In the genomic region with DNA sequence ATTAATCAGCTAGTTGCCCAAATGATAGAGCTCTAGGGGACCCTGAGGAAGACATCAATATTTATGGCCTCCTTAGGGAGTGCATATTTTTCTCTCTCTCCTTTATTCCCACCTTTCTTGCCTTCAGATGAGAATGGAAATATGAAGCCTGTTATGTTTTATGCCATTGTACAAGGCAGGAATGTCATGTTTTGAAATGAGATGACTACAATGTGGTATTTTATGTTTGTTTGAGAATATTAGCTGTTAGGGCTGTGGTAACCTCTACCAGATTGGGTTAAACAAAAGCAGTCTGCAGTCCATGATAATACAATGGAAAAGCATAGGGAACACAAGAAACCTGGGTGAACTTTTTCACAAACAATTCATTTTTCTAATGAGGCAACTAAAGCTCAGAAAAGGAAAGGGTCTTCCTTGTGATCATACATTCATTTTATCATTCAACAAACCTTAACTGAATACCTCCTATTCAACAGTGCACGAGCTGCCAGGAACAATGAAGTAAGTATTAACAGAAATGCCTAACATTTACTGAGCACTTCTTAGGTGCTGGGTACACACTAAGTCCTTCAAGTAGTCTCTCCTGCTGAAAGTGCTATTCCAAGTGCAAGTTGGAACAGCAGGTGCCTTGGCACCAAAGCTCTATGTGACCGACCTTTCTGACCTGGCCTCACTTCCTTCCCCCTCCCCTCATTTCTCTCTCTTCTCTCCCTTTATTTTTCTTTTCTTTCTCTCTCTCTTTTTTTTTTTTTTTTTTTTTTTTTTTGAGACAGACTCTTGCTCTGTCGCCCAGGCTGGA, we compare ENCODE assay signal across 1 cellular context.
TF ChIP-seq lines count a peak whose summit lies in the region.

No MANE protein-coding gene starts in this region.

TF ChIP-seq in IMR-90, 13 proteins besides CTCF, POLR2A, EP300 and RAD21 (continued from another document):
- TF ChIP-seq, protein P1, sequence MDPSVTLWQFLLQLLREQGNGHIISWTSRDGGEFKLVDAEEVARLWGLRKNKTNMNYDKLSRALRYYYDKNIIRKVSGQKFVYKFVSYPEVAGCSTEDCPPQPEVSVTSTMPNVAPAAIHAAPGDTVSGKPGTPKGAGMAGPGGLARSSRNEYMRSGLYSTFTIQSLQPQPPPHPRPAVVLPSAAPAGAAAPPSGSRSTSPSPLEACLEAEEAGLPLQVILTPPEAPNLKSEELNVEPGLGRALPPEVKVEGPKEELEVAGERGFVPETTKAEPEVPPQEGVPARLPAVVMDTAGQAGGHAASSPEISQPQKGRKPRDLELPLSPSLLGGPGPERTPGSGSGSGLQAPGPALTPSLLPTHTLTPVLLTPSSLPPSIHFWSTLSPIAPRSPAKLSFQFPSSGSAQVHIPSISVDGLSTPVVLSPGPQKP (IDR thresholded peaks at IDR 0.05; ENCODE audit: borderline replicate concordance, low read depth, low read length), result no peak
- TF ChIP-seq MAFK (IDR thresholded peaks at IDR 0.05; ENCODE audit: low read depth, low read length) (no peak), MAZ (IDR thresholded peaks at IDR 0.05; ENCODE audit: borderline replicate concordance, low read depth, low read length) (no peak), RFX5 (IDR thresholded peaks at IDR 0.05; ENCODE audit: low read depth, low read length) (no peak), SMC3 (IDR thresholded peaks at IDR 0.05; ENCODE audit: low read depth, low read length) (no peak), CEBPB (IDR thresholded peaks at IDR 0.05; ENCODE audit: low read depth, low read length) (no peak), NFE2L2 (IDR thresholded peaks at IDR 0.05; ENCODE audit: low read depth, low read length) (no peak)
TF ChIP-seq in IMR-90: peak in this region for 0.
